ENCODE assay signal across 9 cellular contexts in the genomic region with DNA sequence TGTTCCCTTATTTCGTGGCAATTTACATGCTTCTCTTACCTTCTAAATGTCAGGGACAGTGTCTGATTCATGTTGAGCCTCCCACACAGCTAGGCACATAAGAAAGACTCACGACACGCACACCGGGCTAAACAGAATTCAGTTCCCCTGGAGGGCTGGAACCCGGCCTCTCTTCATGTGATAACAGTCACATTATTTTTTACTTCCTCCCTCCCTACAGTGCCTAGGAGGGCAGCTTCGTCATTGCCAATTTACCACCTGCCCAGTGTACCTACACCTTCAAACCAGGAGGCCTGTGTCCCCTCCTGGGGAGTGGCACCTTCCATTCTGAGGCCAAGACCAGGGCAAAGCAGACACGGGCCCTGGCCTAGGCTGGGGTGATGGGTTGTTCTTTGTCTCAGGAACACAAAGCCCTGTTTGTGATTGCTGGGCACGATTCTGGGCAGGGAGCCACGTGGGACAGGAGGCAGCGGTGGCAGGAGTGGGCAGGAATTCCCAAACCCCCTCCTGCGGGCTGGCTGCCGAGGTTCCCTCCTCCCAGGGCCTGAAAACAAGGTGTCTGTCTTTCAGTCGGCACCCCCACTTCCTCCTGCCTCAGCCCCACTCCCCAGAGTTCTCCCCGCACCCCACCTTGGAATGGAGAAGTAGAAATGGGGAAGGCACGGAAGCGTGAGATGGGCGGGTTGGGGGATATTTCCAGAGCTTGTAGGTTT. TPM values are rescaled to one million over a fixed set of nuclear protein-coding genes. Genes with fewer than 3 reads are reported as not detected.
DNase-seq lines count a peak whose midpoint lies in the region; ATAC-seq and TF ChIP-seq lines count a peak whose summit lies in the region.
"Had no signal": no experiment of that assay in that cellular context is flagged by ENCODE, and none has a peak within 500 bp of the region (broad histone marks: within the 10 kb centered on the region; RNA-seq: fewer than 3 reads in every experiment).

No MANE protein-coding gene starts in this region.

- no peaks in the 10 kb centered on the region for H3K36me3 ChIP-seq in testis (ENCODE audit: low read depth, missing control alignments)
- H3K36me3 ChIP-seq: gastrocnemius medialis had no signal

- TF ChIP-seq POLR2A in testis (IDR thresholded peaks at IDR 0.05), result no peak
- no peak for TF ChIP-seq POLR2A in erythroblast (IDR thresholded peaks at IDR 0.05; ENCODE audit: low read length)

- peak overlapping the region; percentile 84 for H3K27ac Mint-ChIP-seq in activated T-cell treated with anti-CD3 and anti-CD28 coated beads, Interleukin-2, amount 50 U/mL, for 24 hours

- peak overlapping the region; percentile 46; the same call in 1 of the 2 replicates for H3K27ac ChIP-seq in VCaP
- peak overlapping the region; percentile 84 for H3K27ac ChIP-seq in layer of hippocampus (ENCODE audit: low read depth, low read length)
- H3K27ac ChIP-seq in testis, result peak overlapping the region; percentile 42 to 72
- H3K27ac ChIP-seq: gastrocnemius medialis had no signal

- H3K4me3 Mint-ChIP-seq in activated T-cell treated with anti-CD3 and anti-CD28 coated beads, Interleukin-2, amount 50 U/mL, for 24 hours, result no peak overlapping the region

- H3K27me3 Mint-ChIP-seq in activated T-cell treated with anti-CD3 and anti-CD28 coated beads, Interleukin-2, amount 50 U/mL, for 24 hours, result no peaks in the 10 kb centered on the region

- H3K4me3 ChIP-seq in testis, result no peak overlapping the region
- H3K4me3 ChIP-seq: gastrocnemius medialis had no signal

- peaks cover 8% of the 10 kb centered on the region for H3K4me1 Mint-ChIP-seq in activated T-cell treated with anti-CD3 and anti-CD28 coated beads, Interleukin-2, amount 50 U/mL, for 24 hours (ENCODE audit: low read depth)

- intact Hi-C loops in testis (cut with DNase I; ENCODE audit: low total_unique reads), result no loop called here

- ATAC-seq in GM21717 (IDR thresholded peaks at IDR 0.05; ENCODE audit: unreplicated experiment), result no peak
- ATAC-seq in HG03097 (IDR thresholded peaks at IDR 0.05; ENCODE audit: low FRiP score, unreplicated experiment), result no peak
- ATAC-seq: gastrocnemius medialis had no signal

- H3K27me3 ChIP-seq in layer of hippocampus (ENCODE audit: control insufficient read depth, insufficient read depth, low read length), result no peaks in the 10 kb centered on the region
- H3K27me3 ChIP-seq in testis, result no peaks in the 10 kb centered on the region

- no peak for DNase-seq in activated T-cell treated with anti-CD3 and anti-CD28 coated beads, Interleukin-2, amount 50 U/mL, for 24 hours
- DNase-seq in activated T-cell treated with anti-CD3 and anti-CD28 coated beads for 4 hours (no peak), testis (peak; percentile 94), erythroblast (lab: John Stamatoyannopoulos, UW) (no peak)

- H3K4me1 ChIP-seq in testis, result peaks cover 11% of the 10 kb centered on the region
- H3K4me1 ChIP-seq: gastrocnemius medialis had no signal

- H3K36me3 Mint-ChIP-seq in activated T-cell treated with anti-CD3 and anti-CD28 coated beads, Interleukin-2, amount 50 U/mL, for 24 hours (ENCODE audit: low read depth), result no peaks in the 10 kb centered on the region

- WGBS in testis, 2 donors, result 58 to 62% methylated on average over 14 to 17 of the region's 17 CpGs

- H3K9me3 ChIP-seq in testis, result no peaks in the 10 kb centered on the region
- H3K9me3 ChIP-seq: gastrocnemius medialis had no signal

- TF ChIP-seq CTCF in VCaP (conservative IDR thresholded peaks at IDR 0.05) (no peak), testis (IDR thresholded peaks at IDR 0.05) (no peak)

- no peaks in the 10 kb centered on the region for H3K9me3 Mint-ChIP-seq in activated T-cell treated with anti-CD3 and anti-CD28 coated beads, Interleukin-2, amount 50 U/mL, for 24 hours

RNA-seq across cellular contexts. Expression of a gene that starts 6.8 kb away (rescaled TPM):
- 10 to 100 TPM; 18.2 to 20.1 TPM for total RNA-seq in testis
- 5.0 TPM for polyA plus RNA-seq in testis (ENCODE audit: insufficient read depth, low read depth, low replicate concordance)
- total RNA-seq: gastrocnemius medialis had no signal

RNA-seq across cellular contexts. Expression of a gene that starts 7.2 kb away (rescaled TPM):
- total RNA-seq in testis, result under 1 TPM in 1 of 2 donors, not detected in 1; 0.81 TPM
- 1.2 TPM for polyA plus RNA-seq in testis (ENCODE audit: insufficient read depth, low read depth, low replicate concordance)
- total RNA-seq: gastrocnemius medialis had no signal

RNA-seq across cellular contexts. Expression of a gene that starts 42.9 kb away (rescaled TPM):
- 10 to 100 TPM; 62.4 to 63.6 TPM for total RNA-seq in testis
- 40.3 TPM for polyA plus RNA-seq in testis (ENCODE audit: insufficient read depth, low read depth, low replicate concordance)

RNA-seq across cellular contexts. Expression of a gene that starts 43.2 kb away (rescaled TPM):
- 10 to 100 TPM; 20.9 to 22.1 TPM for total RNA-seq in testis
- polyA plus RNA-seq in testis (ENCODE audit: insufficient read depth, low read depth, low replicate concordance), result 14.3 TPM
